ENCODE assay signal across 2 cellular contexts in genomic region chr1:209561561-209561960, GRCh38.
TF ChIP-seq lines count a peak whose summit lies in the region.

No MANE protein-coding gene starts in this region.

TF ChIP-seq in GM23338, 12 proteins besides CTCF, POLR2A, EP300 and RAD21:
- TF ChIP-seq ZNF331 (CRISPR knock-in tag; IDR thresholded peaks at IDR 0.05; ENCODE audit: low read depth) (no peak), NANOG (IDR thresholded peaks at IDR 0.05; ENCODE audit: borderline replicate concordance) (no peak), JUNB (IDR thresholded peaks at IDR 0.05; ENCODE audit: unreplicated experiment) (no peak), STAT1 (IDR thresholded peaks at IDR 0.05; ENCODE audit: unreplicated experiment) (no peak), REST (IDR thresholded peaks at IDR 0.05; ENCODE audit: unreplicated experiment) (no peak), CREB1 (CRISPR knock-in tag; IDR thresholded peaks at IDR 0.05; ENCODE audit: low read depth) (no peak)
TF ChIP-seq in GM23338: peak in this region for 0.

TF ChIP-seq in HepG2, 621 proteins besides CTCF, POLR2A, EP300 and RAD21:
- no peak for TF ChIP-seq ZFP36L1 (CRISPR knock-in tag; IDR thresholded peaks at IDR 0.05)
- no peak for TF ChIP-seq FOXA1 (IDR thresholded peaks at IDR 0.05)
- no peak for TF ChIP-seq FOXA1 (CRISPR knock-in tag; IDR thresholded peaks at IDR 0.05)
- TF ChIP-seq ZNF501 (CRISPR knock-in tag; IDR thresholded peaks at IDR 0.05), result no peak
- TF ChIP-seq SRSF4 (IDR thresholded peaks at IDR 0.05; ENCODE audit: low read depth, low read length, poor library complexity, severe bottlenecking), result no peak
- TF ChIP-seq SAP130 (CRISPR knock-in tag; IDR thresholded peaks at IDR 0.05; ENCODE audit: low read depth), result no peak
- no peak for TF ChIP-seq ZSCAN9 (CRISPR knock-in tag; IDR thresholded peaks at IDR 0.05; ENCODE audit: borderline replicate concordance)
- TF ChIP-seq MYC (CRISPR knock-in tag; IDR thresholded peaks at IDR 0.05; ENCODE audit: borderline replicate concordance), result no peak
- TF ChIP-seq HOXA9 (CRISPR knock-in tag; IDR thresholded peaks at IDR 0.05; ENCODE audit: borderline replicate concordance), result no peak
- no peak for TF ChIP-seq ZBTB26 (CRISPR knock-in tag; IDR thresholded peaks at IDR 0.05; ENCODE audit: borderline replicate concordance)
- TF ChIP-seq ZNF12 (CRISPR knock-in tag; IDR thresholded peaks at IDR 0.05), result no peak
- no peak for TF ChIP-seq ISL2 (CRISPR knock-in tag; IDR thresholded peaks at IDR 0.05)
- no peak for TF ChIP-seq MLX (CRISPR knock-in tag; IDR thresholded peaks at IDR 0.05)
- no peak for TF ChIP-seq ZNF740 (CRISPR knock-in tag; IDR thresholded peaks at IDR 0.05)
- no peak for TF ChIP-seq CBFB (CRISPR knock-in tag; IDR thresholded peaks at IDR 0.05)
- no peak for TF ChIP-seq RBM39 (IDR thresholded peaks at IDR 0.05; ENCODE audit: low read depth, low read length, poor library complexity, severe bottlenecking)
- no peak for TF ChIP-seq ZNF550 (CRISPR knock-in tag; IDR thresholded peaks at IDR 0.05; ENCODE audit: borderline replicate concordance)
